ENCODE assay signal across 31 cellular contexts in genomic region chr11:17572359-17572690, GRCh38. TPM values are rescaled to one million over a fixed set of nuclear protein-coding genes. Genes with fewer than 3 reads are reported as not detected.
DNase-seq lines count a peak whose midpoint lies in the region; ATAC-seq, FAIRE-seq and TF ChIP-seq lines count a peak whose summit lies in the region.
"Had no signal": no experiment of that assay in that cellular context is flagged by ENCODE, and none has a peak within 500 bp of the region (broad histone marks: within the 10 kb centered on the region; RNA-seq: fewer than 3 reads in every experiment).

No MANE protein-coding gene starts in this region.

- H3K27ac Mint-ChIP-seq in activated T-cell treated with anti-CD3 and anti-CD28 coated beads, Interleukin-2, amount 50 U/mL, for 24 hours: no peak overlapping the region
- H3K27ac Mint-ChIP-seq in stimulated activated memory B cell treated with anti-CD40 and anti-IgM and Interleukin-4, amounts not matched to agents 10 μg/mL and 1 μg/mL and 100 μg/mL, for 72 hours: no peak overlapping the region
- H3K27ac Mint-ChIP-seq in WTC11: no peak overlapping the region
- H3K27ac Mint-ChIP-seq: activated naive CD4-positive, alpha-beta T cell treated with anti-CD3 and anti-CD28 coated beads, Interleukin-2, amount 10 ng/mL, durations not matched to agents 7 days and 5 days; CD8-positive, alpha-beta memory T cell had no signal

- RAD21 ChIA-PET in GM12878 (lab: Charles Lee; ENCODE audit: unreplicated experiment): no interaction called here

- DNase-seq in activated T-cell treated with anti-CD3 and anti-CD28 coated beads, Interleukin-2, amount 50 U/mL, for 24 hours: peak; percentile 16
- DNase-seq in activated T-cell treated with anti-CD3 and anti-CD28 coated beads for 4 hours (no peak), NOMO-1 treated with dmso at 0.1 percent for 144 hours (lab: John Stamatoyannopoulos, UW; ENCODE audit: unreplicated experiment) (peak; percentile 10), GM12878 (ENCODE audit: low read depth, low spot score) (no peak), COR-L47 (lab: John Stamatoyannopoulos, UW) (no peak), HTR-8/SVneo (ENCODE audit: insufficient read length, low spot score) (no peak), WTC11 (ENCODE audit: low spot score) (no peak)
- DNase-seq: activated CD4-positive, alpha-beta T cell treated with anti-CD3 and anti-CD28 coated beads, Interleukin-2, amount 50 U/mL, for 48 hours; activated naive CD4-positive, alpha-beta T cell treated with anti-CD3 and anti-CD28 coated beads, Interleukin-2, amount 10 ng/mL, durations not matched to agents 7 days and 5 days; activated T-cell treated with anti-CD3 and anti-CD28 coated beads, Interleukin-2, amount 50 U/mL, for 4 hours; AML-193; aorta; CD8-positive, alpha-beta memory T cell; DMS53; lower lobe of right lung; mucosa of descending colon; NCI-H1092 treated with DMSO at 0.1 percent for 48 hours; NCI-H2029 had no signal

- ATAC-seq in GM12878 (peak; percentile 77), WTC11 (no peak)
- peak; percentile 51 for ATAC-seq in stimulated activated memory B cell treated with anti-CD40 and anti-IgM and Interleukin-4, amounts not matched to agents 10 μg/mL and 1 μg/mL and 100 μg/mL, for 72 hours
- ATAC-seq: activated T-cell treated with anti-CD3 and anti-CD28 coated beads, Interleukin-2, amount 50 U/mL, for 4 hours; lower lobe of right lung; Right ventricle myocardium inferior had no signal

- FAIRE-seq in GM12878 (lab: Jason Lieb, UNC): no peak
- no peak for FAIRE-seq in HTR-8/SVneo (lab: Jason Lieb, UNC)
- FAIRE-seq: G401.6, GM18507, H54, islet of Langerhans had no signal

- no peak for TF ChIP-seq EP300 in GM12878 (IDR thresholded peaks at IDR 0.05; ENCODE audit: borderline replicate concordance in 1 of 2, control insufficient read depth in 1 of 2, low read depth in 2 of 2, low read length in 2 of 2)

- H3K79me2 ChIP-seq in GM12878 (ENCODE audit: control insufficient read depth, insufficient read depth, low read length): no peaks in the 10 kb centered on the region

- no peaks in the 10 kb centered on the region for H3K4me1 ChIP-seq in GM12878 (ENCODE audit: control insufficient read depth, insufficient read depth, low read length)
- H3K4me1 ChIP-seq: lower lobe of right lung, prostate gland had no signal

- no peak for TF ChIP-seq RAD21 in GM12878 (IDR thresholded peaks at IDR 0.05; ENCODE audit: insufficient read depth, low read depth, low read length)

- no TSS peak for BruUV-seq in GM12878 (replicated peaks; lab: Mats Ljungman, UMichigan)

- H4K20me1 ChIP-seq in GM12878 (ENCODE audit: control insufficient read depth, insufficient read depth): no peaks in the 10 kb centered on the region

- no peak for TF ChIP-seq POLR2A in GM12878 (IDR thresholded peaks at IDR 0.05; ENCODE audit: low read depth, low read length)

- H3K4me3 ChIP-seq in GM12878: no peak overlapping the region
- H3K4me3 ChIP-seq: lower lobe of right lung, mucosa of descending colon, prostate gland had no signal

- H3K27ac ChIP-seq in GM12878 (ENCODE audit: control insufficient read depth, insufficient read depth): no peak overlapping the region
- H3K27ac ChIP-seq: lower lobe of right lung, prostate gland had no signal

- TF ChIP-seq CTCF in GM12878 (IDR thresholded peaks at IDR 0.05 in 2 of 3, conservative IDR thresholded peaks at IDR 0.05 in 1 of 3; ENCODE audit: control insufficient read depth in 2 of 3, extremely low read depth in 1 of 3, insufficient read depth in 1 of 3, low read depth in 3 of 3, low read length in 3 of 3) (no peak), WTC11 (IDR thresholded peaks at IDR 0.05) (no peak)

- no peaks in the 10 kb centered on the region for H3K9me3 Mint-ChIP-seq in activated T-cell treated with anti-CD3 and anti-CD28 coated beads, Interleukin-2, amount 50 U/mL, for 24 hours
- H3K9me3 Mint-ChIP-seq in stimulated activated memory B cell treated with anti-CD40 and anti-IgM and Interleukin-4, amounts not matched to agents 10 μg/mL and 1 μg/mL and 100 μg/mL, for 72 hours: no peaks in the 10 kb centered on the region
- no peaks in the 10 kb centered on the region for H3K9me3 Mint-ChIP-seq in WTC11
- H3K9me3 Mint-ChIP-seq: activated naive CD4-positive, alpha-beta T cell treated with anti-CD3 and anti-CD28 coated beads, Interleukin-2, amount 10 ng/mL, durations not matched to agents 7 days and 5 days; activated T-cell treated with anti-CD3 and anti-CD28 coated beads, Interleukin-2, amount 50 U/mL, for 4 hours; CD8-positive, alpha-beta memory T cell had no signal

- H3K27me3 ChIP-seq in GM12878 (replicated peaks in 1 of 2; ENCODE audit: control insufficient read depth in 2 of 2, insufficient read depth in 2 of 2, low read length in 1 of 2): no peaks in the 10 kb centered on the region

- H3K36me3 ChIP-seq in GM12878 (ENCODE audit: control insufficient read depth in 2 of 2, insufficient read depth in 2 of 2, low read length in 1 of 2): no peaks in the 10 kb centered on the region
- H3K36me3 ChIP-seq: lower lobe of right lung, prostate gland had no signal

- no peak overlapping the region for H2AFZ ChIP-seq in GM12878 (ENCODE audit: control insufficient read depth, low read depth, low read length)

- H3K27me3 Mint-ChIP-seq in activated T-cell treated with anti-CD3 and anti-CD28 coated beads, Interleukin-2, amount 50 U/mL, for 24 hours: peaks cover 3% of the 10 kb centered on the region
- H3K27me3 Mint-ChIP-seq in stimulated activated memory B cell treated with anti-CD40 and anti-IgM and Interleukin-4, amounts not matched to agents 10 μg/mL and 1 μg/mL and 100 μg/mL, for 72 hours: no peaks in the 10 kb centered on the region
- H3K27me3 Mint-ChIP-seq in WTC11 (ENCODE audit: low read depth): no peaks in the 10 kb centered on the region; the same call in 1 of the 2 replicates

- no peak overlapping the region for H3K4me3 Mint-ChIP-seq in activated T-cell treated with anti-CD3 and anti-CD28 coated beads, Interleukin-2, amount 50 U/mL, for 24 hours
- H3K4me3 Mint-ChIP-seq in stimulated activated memory B cell treated with anti-CD40 and anti-IgM and Interleukin-4, amounts not matched to agents 10 μg/mL and 1 μg/mL and 100 μg/mL, for 72 hours: no peak overlapping the region
- H3K4me3 Mint-ChIP-seq in WTC11: no peak overlapping the region
- H3K4me3 Mint-ChIP-seq: activated naive CD4-positive, alpha-beta T cell treated with anti-CD3 and anti-CD28 coated beads, Interleukin-2, amount 10 ng/mL, durations not matched to agents 7 days and 5 days; activated T-cell treated with anti-CD3 and anti-CD28 coated beads, Interleukin-2, amount 50 U/mL, for 4 hours; CD8-positive, alpha-beta memory T cell had no signal

- WGBS in GM12878 (ENCODE audit: insufficient coverage, insufficient replicate concordance, low lambda C conversion rate, missing lambda C conversion rate): no CpG with 5 or more reads among the region's 3 CpGs

- in situ Hi-C loops in GM12878 (cut with MboI): no loop called here

- no peaks in the 10 kb centered on the region for H3K9me3 ChIP-seq in GM12878 (replicated peaks; ENCODE audit: control insufficient read depth, insufficient read depth, low read length)
- H3K9me3 ChIP-seq: lower lobe of right lung, mucosa of descending colon, prostate gland had no signal

- peaks cover 2% of the 10 kb centered on the region for H3K4me1 Mint-ChIP-seq in activated T-cell treated with anti-CD3 and anti-CD28 coated beads, Interleukin-2, amount 50 U/mL, for 24 hours (ENCODE audit: low read depth)
- H3K4me1 Mint-ChIP-seq in stimulated activated memory B cell treated with anti-CD40 and anti-IgM and Interleukin-4, amounts not matched to agents 10 μg/mL and 1 μg/mL and 100 μg/mL, for 72 hours: peaks cover 11% of the 10 kb centered on the region
- peaks cover 9% of the 10 kb centered on the region; the same call in 1 of the 2 replicates for H3K4me1 Mint-ChIP-seq in WTC11

- intact Hi-C loops in GM12878 (cut with micrococcal nuclease; ENCODE audit: unreplicated experiment): no loop called here

- CTCF ChIA-PET in GM12878 (lab: Yijun Ruan, JAX) (no interaction called here), WTC11 (lab: Charles Lee) (no interaction called here)

- no peak overlapping the region for H3K4me2 ChIP-seq in GM12878 (ENCODE audit: control insufficient read depth, insufficient read depth)

- H3K36me3 Mint-ChIP-seq in activated T-cell treated with anti-CD3 and anti-CD28 coated beads, Interleukin-2, amount 50 U/mL, for 24 hours (ENCODE audit: low read depth): no peaks in the 10 kb centered on the region
- H3K36me3 Mint-ChIP-seq in stimulated activated memory B cell treated with anti-CD40 and anti-IgM and Interleukin-4, amounts not matched to agents 10 μg/mL and 1 μg/mL and 100 μg/mL, for 72 hours: no peaks in the 10 kb centered on the region
- H3K36me3 Mint-ChIP-seq in WTC11: no peaks in the 10 kb centered on the region
- H3K36me3 Mint-ChIP-seq: activated naive CD4-positive, alpha-beta T cell treated with anti-CD3 and anti-CD28 coated beads, Interleukin-2, amount 10 ng/mL, durations not matched to agents 7 days and 5 days; CD8-positive, alpha-beta memory T cell had no signal

- POLR2A ChIA-PET in GM12878 (lab: Charles Lee): no interaction called here
- POLR2A ChIA-PET in WTC11 (lab: Charles Lee): no interaction called here

- SMC1A ChIA-PET in GM12878 (lab: Charles Lee; ENCODE audit: uncharacterized antibody, unreplicated experiment): no interaction called here

- no peak overlapping the region for H3K9ac ChIP-seq in GM12878 (ENCODE audit: control insufficient read depth, insufficient read depth, low read length)

RNA-seq across cellular contexts. Expression of gene OTOG, which starts 25.3 kb away (rescaled TPM):
- not detected in 2 replicates for total RNA-seq in GM12878 (2013; cell fraction: nucleolus; rRNA removed)
- total RNA-seq in GM12878 (2014; rRNA removed): not detected in 2 replicates
- total RNA-seq in GM12878 (2014; rRNA removed; fragmentation: Illumina TruSeq; extraction: Trizol): not detected in 2 replicates
- not detected in 2 replicates for total RNA-seq in GM12878 (2021)
- polyA plus RNA-seq in GM12878 (2011; ENCODE audit: low read depth): not detected
- polyA plus RNA-seq in GM12878 (2011; rRNA removed): not detected in 2 replicates
- polyA plus RNA-seq in GM12878 (2011; cell fraction: cytosol; rRNA removed): not detected in 2 replicates
- 0.01 TPM in 1 of 2 replicates, not detected in the other for polyA plus RNA-seq in GM12878 (2011; cell fraction: nucleus; rRNA removed)
- not detected in 2 replicates for polyA plus RNA-seq in GM12878 (2012)
- polyA plus RNA-seq in GM12878 (2014; fragmentation: Illumina TruSeq; extraction: Trizol): not detected in 2 replicates
- polyA plus RNA-seq in GM12878 (2014; fragmentation: Nextera tagmentation; extraction: Ambion mirVana): not detected
- not detected in 2 replicates for polyA plus RNA-seq in GM12878 (2014; rRNA removed)
- polyA plus RNA-seq in GM12878 (2016; fragmentation: Nextera tagmentation; extraction: Ambion mirVana): not detected
- polyA minus RNA-seq in GM12878 (2011; rRNA and poly(A)+ RNA removed): not detected in 2 replicates
- not detected in 2 replicates for polyA minus RNA-seq in GM12878 (2011; cell fraction: cytosol; rRNA and poly(A)+ RNA removed)
- not detected in 2 replicates for polyA minus RNA-seq in GM12878 (2011; cell fraction: nucleus; rRNA and poly(A)+ RNA removed)
- total RNA-seq in WTC11 (2021): 1.4 to 3.5 TPM (median 2.1 TPM) in 3 replicates
- total RNA-seq: A172; activated T-cell treated with anti-CD3 and anti-CD28 coated beads, Interleukin-2, amount 50 U/mL, for 4 hours; aorta; cardiac septum; CD8-positive, alpha-beta memory T cell; dermis microvascular lymphatic vessel endothelial cell; glomerular endothelial cell; lower lobe of right lung; Right ventricle myocardium inferior; subcutaneous adipose tissue; T-helper 2 cell treated with Interferon-gamma antibody and Interleukin-4, amounts not matched to agents 100 ng/mL and 5 ng/mL, for 36 hours had no signal
- polyA plus RNA-seq: aorta; CD8-positive, alpha-beta memory T cell had no signal

RNA-seq across cellular contexts. Expression of gene USH1C, which starts 28.1 kb away (rescaled TPM):
- not detected in 2 replicates for total RNA-seq in GM12878 (2013; cell fraction: nucleolus; rRNA removed)
- total RNA-seq in GM12878 (2014; rRNA removed) (not detected in 2 replicates), GM12878 (2014; rRNA removed; fragmentation: Illumina TruSeq; extraction: Trizol) (not detected in 2 replicates), GM12878 (2021) (not detected in 2 replicates), WTC11 (2021) (3.3 to 3.9 TPM (median 3.7 TPM) in 3 replicates)
- not detected for polyA plus RNA-seq in GM12878 (2011; ENCODE audit: low read depth)
- polyA plus RNA-seq in GM12878 (2011; rRNA removed) (not detected in 2 replicates), GM12878 (2014; fragmentation: Illumina TruSeq; extraction: Trizol) (not detected in 2 replicates), GM12878 (2014; fragmentation: Nextera tagmentation; extraction: Ambion mirVana) (not detected), GM12878 (2014; rRNA removed) (not detected in 2 replicates), GM12878 (2016; fragmentation: Nextera tagmentation; extraction: Ambion mirVana) (not detected)
- not detected in 2 replicates for polyA plus RNA-seq in GM12878 (2011; cell fraction: cytosol; rRNA removed)
- polyA plus RNA-seq in GM12878 (2011; cell fraction: nucleus; rRNA removed): not detected in 2 replicates
- 0.11 TPM in 1 of 2 replicates, not detected in the other for polyA plus RNA-seq in GM12878 (2012)
- not detected in 2 replicates for polyA minus RNA-seq in GM12878 (2011; rRNA and poly(A)+ RNA removed)
- polyA minus RNA-seq in GM12878 (2011; cell fraction: cytosol; rRNA and poly(A)+ RNA removed): not detected in 2 replicates
- polyA minus RNA-seq in GM12878 (2011; cell fraction: nucleus; rRNA and poly(A)+ RNA removed): not detected in 2 replicates
- total RNA-seq: A172; activated T-cell treated with anti-CD3 and anti-CD28 coated beads, Interleukin-2, amount 50 U/mL, for 4 hours; aorta; cardiac septum; CD8-positive, alpha-beta memory T cell; dermis microvascular lymphatic vessel endothelial cell; glomerular endothelial cell; prostate gland; Right ventricle myocardium inferior; T-helper 2 cell treated with Interferon-gamma antibody and Interleukin-4, amounts not matched to agents 100 ng/mL and 5 ng/mL, for 36 hours had no signal
- polyA plus RNA-seq: CD8-positive, alpha-beta memory T cell had no signal

Comparison
In these comparisons a context has a peak if more than half of its experiments do, and no peak if none do; other contexts are left out.
1. DNase-seq: peak in activated T-cell treated with anti-CD3 and anti-CD28 coated beads, Interleukin-2, amount 50 U/mL, for 24 hours (single experiment) and NOMO-1 treated with dmso at 0.1 percent for 144 hours (single experiment); none in activated T-cell treated with anti-CD3 and anti-CD28 coated beads for 4 hours (single experiment), GM12878 (single experiment), COR-L47 (single experiment), HTR-8/SVneo (single experiment) and WTC11 (single experiment).